1 cellular context compared by ENCODE assay signal in the genomic region with DNA sequence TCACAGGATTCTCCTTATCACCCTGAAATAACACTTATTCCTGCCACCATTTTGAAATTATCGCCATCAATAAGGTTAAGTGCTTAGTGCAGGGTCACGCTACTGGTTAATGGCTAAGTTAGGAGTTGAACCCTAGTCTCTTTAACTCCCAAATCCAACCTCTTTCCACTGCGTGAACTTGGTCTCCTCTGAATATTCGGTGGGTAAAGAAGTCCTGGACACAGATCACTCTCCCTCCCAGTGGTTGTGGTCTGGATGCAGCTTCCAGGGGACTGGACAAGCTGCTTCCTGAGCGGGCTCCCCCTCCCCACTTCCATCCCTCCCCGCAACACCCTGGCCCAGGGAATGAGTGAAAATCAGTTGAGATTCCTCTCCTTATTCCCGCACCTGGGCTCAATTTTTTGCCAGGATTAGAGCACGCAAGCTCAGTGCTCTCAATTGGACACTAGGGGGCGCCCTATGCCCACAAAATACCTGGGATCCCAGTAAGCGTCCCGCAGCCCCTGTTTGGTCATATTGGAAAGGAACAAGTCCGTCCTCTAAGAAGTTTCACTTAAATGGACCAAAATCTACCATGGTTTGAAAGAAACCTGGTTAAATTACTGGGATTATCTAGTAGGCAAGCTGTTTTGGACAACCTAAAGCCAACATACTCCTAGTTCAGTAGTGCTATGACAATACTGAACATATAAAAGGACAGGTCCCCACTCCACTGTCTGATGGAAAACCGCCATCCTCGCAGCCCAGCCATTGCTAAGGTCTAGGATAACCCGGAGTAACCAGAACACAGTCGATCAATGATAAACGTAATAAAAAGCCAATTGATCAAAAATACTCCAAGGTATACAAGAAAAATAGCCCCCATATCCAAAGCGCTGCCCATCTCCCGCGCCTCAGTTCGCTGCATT.
TF ChIP-seq lines count a peak whose summit lies in the region.

No MANE protein-coding gene starts in this region.

TF ChIP-seq in GM23338, 12 proteins besides CTCF, POLR2A, EP300 and RAD21:
- TF ChIP-seq, protein P1, sequence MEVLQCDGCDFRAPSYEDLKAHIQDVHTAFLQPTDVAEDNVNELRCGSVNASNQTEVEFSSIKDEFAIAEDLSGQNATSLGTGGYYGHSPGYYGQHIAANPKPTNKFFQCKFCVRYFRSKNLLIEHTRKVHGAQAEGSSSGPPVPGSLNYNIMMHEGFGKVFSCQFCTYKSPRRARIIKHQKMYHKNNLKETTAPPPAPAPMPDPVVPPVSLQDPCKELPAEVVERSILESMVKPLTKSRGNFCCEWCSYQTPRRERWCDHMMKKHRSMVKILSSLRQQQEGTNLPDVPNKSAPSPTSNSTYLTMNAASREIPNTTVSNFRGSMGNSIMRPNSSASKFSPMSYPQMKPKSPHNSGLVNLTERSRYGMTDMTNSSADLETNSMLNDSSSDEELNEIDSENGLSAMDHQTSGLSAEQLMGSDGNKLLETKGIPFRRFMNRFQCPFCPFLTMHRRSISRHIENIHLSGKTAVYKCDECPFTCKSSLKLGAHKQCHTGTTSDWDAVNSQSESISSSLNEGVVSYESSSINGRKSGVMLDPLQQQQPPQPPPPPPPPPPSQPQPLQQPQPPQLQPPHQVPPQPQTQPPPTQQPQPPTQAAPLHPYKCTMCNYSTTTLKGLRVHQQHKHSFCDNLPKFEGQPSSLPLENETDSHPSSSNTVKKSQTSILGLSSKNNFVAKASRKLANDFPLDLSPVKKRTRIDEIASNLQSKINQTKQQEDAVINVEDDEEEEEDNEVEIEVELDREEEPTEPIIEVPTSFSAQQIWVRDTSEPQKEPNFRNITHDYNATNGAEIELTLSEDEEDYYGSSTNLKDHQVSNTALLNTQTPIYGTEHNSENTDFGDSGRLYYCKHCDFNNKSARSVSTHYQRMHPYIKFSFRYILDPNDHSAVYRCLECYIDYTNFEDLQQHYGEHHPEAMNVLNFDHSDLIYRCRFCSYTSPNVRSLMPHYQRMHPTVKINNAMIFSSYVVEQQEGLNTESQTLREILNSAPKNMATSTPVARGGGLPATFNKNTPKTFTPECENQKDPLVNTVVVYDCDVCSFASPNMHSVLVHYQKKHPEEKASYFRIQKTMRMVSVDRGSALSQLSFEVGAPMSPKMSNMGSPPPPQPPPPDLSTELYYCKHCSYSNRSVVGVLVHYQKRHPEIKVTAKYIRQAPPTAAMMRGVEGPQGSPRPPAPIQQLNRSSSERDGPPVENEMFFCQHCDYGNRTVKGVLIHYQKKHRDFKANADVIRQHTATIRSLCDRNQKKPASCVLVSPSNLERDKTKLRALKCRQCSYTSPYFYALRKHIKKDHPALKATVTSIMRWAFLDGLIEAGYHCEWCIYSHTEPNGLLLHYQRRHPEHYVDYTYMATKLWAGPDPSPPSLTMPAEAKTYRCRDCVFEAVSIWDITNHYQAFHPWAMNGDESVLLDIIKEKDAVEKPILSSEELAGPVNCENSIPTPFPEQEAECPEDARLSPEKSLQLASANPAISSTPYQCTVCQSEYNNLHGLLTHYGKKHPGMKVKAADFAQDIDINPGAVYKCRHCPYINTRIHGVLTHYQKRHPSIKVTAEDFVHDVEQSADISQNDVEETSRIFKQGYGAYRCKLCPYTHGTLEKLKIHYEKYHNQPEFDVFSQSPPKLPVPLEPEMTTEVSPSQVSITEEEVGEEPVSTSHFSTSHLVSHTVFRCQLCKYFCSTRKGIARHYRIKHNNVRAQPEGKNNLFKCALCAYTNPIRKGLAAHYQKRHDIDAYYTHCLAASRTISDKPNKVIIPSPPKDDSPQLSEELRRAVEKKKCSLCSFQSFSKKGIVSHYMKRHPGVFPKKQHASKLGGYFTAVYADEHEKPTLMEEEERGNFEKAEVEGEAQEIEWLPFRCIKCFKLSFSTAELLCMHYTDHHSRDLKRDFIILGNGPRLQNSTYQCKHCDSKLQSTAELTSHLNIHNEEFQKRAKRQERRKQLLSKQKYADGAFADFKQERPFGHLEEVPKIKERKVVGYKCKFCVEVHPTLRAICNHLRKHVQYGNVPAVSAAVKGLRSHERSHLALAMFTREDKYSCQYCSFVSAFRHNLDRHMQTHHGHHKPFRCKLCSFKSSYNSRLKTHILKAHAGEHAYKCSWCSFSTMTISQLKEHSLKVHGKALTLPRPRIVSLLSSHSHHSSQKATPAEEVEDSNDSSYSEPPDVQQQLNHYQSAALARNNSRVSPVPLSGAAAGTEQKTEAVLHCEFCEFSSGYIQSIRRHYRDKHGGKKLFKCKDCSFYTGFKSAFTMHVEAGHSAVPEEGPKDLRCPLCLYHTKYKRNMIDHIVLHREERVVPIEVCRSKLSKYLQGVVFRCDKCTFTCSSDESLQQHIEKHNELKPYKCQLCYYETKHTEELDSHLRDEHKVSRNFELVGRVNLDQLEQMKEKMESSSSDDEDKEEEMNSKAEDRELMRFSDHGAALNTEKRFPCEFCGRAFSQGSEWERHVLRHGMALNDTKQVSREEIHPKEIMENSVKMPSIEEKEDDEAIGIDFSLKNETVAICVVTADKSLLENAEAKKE (CRISPR knock-in tag; IDR thresholded peaks at IDR 0.05): no peak
- no peak for TF ChIP-seq EZH2phosphoT487 (IDR thresholded peaks at IDR 0.05; ENCODE audit: unreplicated experiment)
- no peak for TF ChIP-seq ZNF331 (CRISPR knock-in tag; IDR thresholded peaks at IDR 0.05; ENCODE audit: low read depth)
- no peak for TF ChIP-seq CREB1 (CRISPR knock-in tag; IDR thresholded peaks at IDR 0.05; ENCODE audit: low read depth)
- TF ChIP-seq ZNF114 (CRISPR knock-in tag; IDR thresholded peaks at IDR 0.05): no peak
- TF ChIP-seq REST (IDR thresholded peaks at IDR 0.05; ENCODE audit: unreplicated experiment): no peak
- TF ChIP-seq STAT1 (IDR thresholded peaks at IDR 0.05; ENCODE audit: unreplicated experiment): no peak
